In the genomic region with DNA sequence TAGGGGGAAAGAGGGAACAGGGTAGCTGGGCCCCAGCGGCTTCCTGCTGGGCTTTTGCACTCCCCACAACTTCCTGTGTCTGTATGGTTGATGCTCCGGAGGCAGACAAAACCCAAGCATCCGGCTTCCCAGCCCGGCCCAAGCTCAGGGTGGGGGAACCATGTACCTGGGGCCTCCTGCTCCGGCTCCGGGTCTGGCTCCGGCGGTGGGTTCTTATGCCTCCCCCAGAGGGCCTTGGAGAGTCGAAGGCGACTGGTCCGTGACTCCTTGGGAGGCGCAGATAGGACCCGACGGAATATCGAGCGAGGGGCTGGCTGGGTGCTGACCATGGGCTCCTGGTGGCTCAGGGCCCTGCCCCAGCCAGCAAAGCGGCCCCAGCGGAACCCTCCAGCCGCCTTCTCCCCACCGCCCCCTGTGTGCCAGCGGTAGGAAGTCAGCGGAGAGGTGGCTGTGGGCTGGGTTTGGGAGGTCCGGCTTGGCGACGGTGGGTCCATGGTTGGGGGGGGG, we compare ENCODE assay signal across 9 cellular contexts. TPM values are rescaled to one million over a fixed set of nuclear protein-coding genes. Genes with fewer than 3 reads are reported as not detected.
DNase-seq lines count a peak whose midpoint lies in the region; ATAC-seq and TF ChIP-seq lines count a peak whose summit lies in the region.
"Had no signal": no experiment of that assay in that cellular context is flagged by ENCODE, and none has a peak within 500 bp of the region (broad histone marks: within the 10 kb centered on the region; RNA-seq: fewer than 3 reads in every experiment).

No MANE protein-coding gene starts in this region.

- H3K4me3 ChIP-seq in GM12865 (ENCODE audit: low read depth, low read length), result peak overlapping the region; percentile 73
- peak overlapping the region; percentile 77 for H3K4me3 ChIP-seq in Jurkat, Clone E6-1 (ENCODE audit: low read length)
- no peak overlapping the region for H3K4me3 ChIP-seq in HAP-1

- intact Hi-C loops in cardiac septum (cut with DNase I), result no loop called here

- peak; percentile 3 for TF ChIP-seq CTCF in GM12865 (IDR thresholded peaks at IDR 0.05; ENCODE audit: insufficient read depth, low read depth, low read length, missing control alignments)

- DNase-seq in GM12865 (ENCODE audit: low read depth) (peak; percentile 90), cardiac septum (ENCODE audit: low spot score) (peak; percentile 87), HAP-1 (ENCODE audit: low spot score in 2 of 2) (no peak), NCI-H446 (lab: John Stamatoyannopoulos, UW) (no peak)
- DNase-seq in Jurkat, Clone E6-1 (ENCODE audit: low read depth, low spot score), result peak; percentile 88
- peak; percentile 53 to 62 for DNase-seq in activated CD8-positive, alpha-beta memory T cell treated with anti-CD3 and anti-CD28 coated beads for 4 hours (ENCODE audit: low read depth in 2 of 2)
- peak; percentile 58 to 60 for DNase-seq in stimulated activated CD8-positive, alpha-beta memory T cell treated with anti-CD3 and anti-CD28 coated beads, Interleukin-2, amount 100 ng/mL, for 48 hours (ENCODE audit: low read depth in 2 of 2)

- H3K27me3 ChIP-seq in HAP-1 (ENCODE audit: low read depth), result no peaks in the 10 kb centered on the region

- H3K36me3 ChIP-seq in HAP-1 (replicated peaks), result no peaks in the 10 kb centered on the region

- in situ Hi-C loops in HAP-1 (cut with MboI; ENCODE audit: low sequenced_read_pairs), result no loop called here

- no peak for ATAC-seq in HG03095 (IDR thresholded peaks at IDR 0.05; ENCODE audit: unreplicated experiment)

- no peaks in the 10 kb centered on the region for H3K4me1 ChIP-seq in HAP-1

- no peaks in the 10 kb centered on the region for H3K9me3 ChIP-seq in HAP-1

RNA-seq across cellular contexts. Expression of gene RASAL3, which starts 0.4 kb away (rescaled TPM):
- 30.3 TPM for polyA plus RNA-seq in Jurkat, Clone E6-1 (2012; ENCODE audit: insufficient read depth, insufficient read length)
- 1.7 TPM for total RNA-seq in cardiac septum
- total RNA-seq: fibroblast of lung had no signal
- polyA plus RNA-seq: fibroblast of lung had no signal

RNA-seq across cellular contexts. Expression of gene WIZ, which starts 14.2 kb away (rescaled TPM):
- polyA plus RNA-seq in Jurkat, Clone E6-1 (2012; ENCODE audit: insufficient read depth, insufficient read length), result 23.3 TPM
- 21.6 TPM for total RNA-seq in cardiac septum

RNA-seq across cellular contexts. Expression of gene PGLYRP2, which starts 15.4 kb away (rescaled TPM):
- not detected for polyA plus RNA-seq in Jurkat, Clone E6-1 (2012; ENCODE audit: insufficient read depth, insufficient read length)
- not detected for total RNA-seq in cardiac septum
- total RNA-seq: fibroblast of lung had no signal
- polyA plus RNA-seq: fibroblast of lung had no signal

RNA-seq across cellular contexts. Expression of gene CYP4F22, which starts 44.4 kb away (rescaled TPM):
- polyA plus RNA-seq in Jurkat, Clone E6-1 (2012; ENCODE audit: insufficient read depth, insufficient read length), result 5.1 TPM
- not detected for total RNA-seq in cardiac septum
- total RNA-seq: fibroblast of lung had no signal
- polyA plus RNA-seq: fibroblast of lung had no signal

RNA-seq across cellular contexts. Expression of gene AKAP8L, which starts 45.1 kb away (rescaled TPM):
- polyA plus RNA-seq in Jurkat, Clone E6-1 (2012; ENCODE audit: insufficient read depth, insufficient read length), result 147 TPM
- total RNA-seq in cardiac septum, result 63.1 TPM

Comparison
In these comparisons a context has a peak if more than half of its experiments do, and no peak if none do; other contexts are left out.
1. DNase-seq: peak in GM12865 (single experiment), Jurkat, Clone E6-1 (single experiment), activated CD8-positive, alpha-beta memory T cell treated with anti-CD3 and anti-CD28 coated beads for 4 hours (2 of 2), cardiac septum (single experiment) and stimulated activated CD8-positive, alpha-beta memory T cell treated with anti-CD3 and anti-CD28 coated beads, Interleukin-2, amount 100 ng/mL, for 48 hours (2 of 2); none in HAP-1 (0 of 2) and NCI-H446 (0 of 2).